15 cellular contexts compared by ENCODE assay signal in the genomic region with DNA sequence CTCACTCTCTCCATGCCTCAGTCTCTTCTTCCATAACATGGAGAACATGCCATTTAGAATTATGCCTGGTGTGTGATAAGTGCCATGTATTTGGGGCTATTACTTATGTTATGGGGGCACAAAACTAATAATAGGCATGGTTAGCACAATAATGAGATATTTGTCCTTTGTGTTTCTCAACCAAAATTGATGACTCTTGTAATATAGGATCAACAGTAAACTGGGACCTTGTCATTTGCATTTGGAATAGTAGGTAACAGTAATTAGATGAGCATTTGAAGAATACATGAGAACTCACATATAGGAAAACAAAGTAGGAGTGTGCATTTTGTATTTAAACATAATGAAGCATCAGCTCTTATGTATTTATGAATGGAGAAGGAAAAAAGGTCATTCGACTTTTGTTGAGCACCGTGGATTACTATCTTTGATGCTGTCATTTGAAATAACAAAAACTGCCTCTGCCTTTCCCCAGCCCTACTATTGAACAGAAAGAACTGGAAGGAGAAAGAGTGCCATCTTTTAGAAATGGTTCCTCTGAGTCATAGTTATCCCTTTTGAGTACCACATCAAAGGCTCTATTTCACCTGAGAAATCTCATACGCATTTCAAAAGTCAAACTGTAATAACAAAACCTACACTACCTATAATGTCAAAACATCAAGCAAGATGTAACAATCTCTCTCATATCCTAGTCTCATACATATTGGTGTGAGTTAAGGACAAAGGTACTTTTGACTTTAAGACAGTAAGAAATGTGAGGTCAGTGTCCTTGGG.
DNase-seq lines count a peak whose midpoint lies in the region; ATAC-seq lines count a peak whose summit lies in the region.
"Had no signal": no experiment of that assay in that cellular context is flagged by ENCODE, and none has a peak within 500 bp of the region (broad histone marks: within the 10 kb centered on the region; RNA-seq: fewer than 3 reads in every experiment).

No MANE protein-coding gene starts in this region.

- CTCF ChIA-PET in activated CD4-positive, alpha-beta T cell treated with anti-CD3 and anti-CD28 coated beads for 36 hours (lab: Charles Lee): interaction anchor here (1.0 kb wide), 1 partner anchor 347 kb away, joined by 4 read pairs; no protein-coding TSS in a partner anchor

- DNase-seq in activated CD4-positive, alpha-beta T cell treated with anti-CD3 and anti-CD28 coated beads for 36 hours: peak; percentile 20
- DNase-seq in activated CD4-positive, alpha-beta T cell treated with anti-CD3 and anti-CD28 coated beads for 1 hour: no peak
- no peak for DNase-seq in activated naive CD8-positive, alpha-beta T cell treated with anti-CD3 and anti-CD28 coated beads, Interleukin-2, amount 10 ng/mL, durations not matched to agents 7 days and 5 days
- DNase-seq in NCI-H510A (lab: John Stamatoyannopoulos, UW): no peak
- DNase-seq in COLO668 (lab: John Stamatoyannopoulos, UW; ENCODE audit: unreplicated experiment): no peak
- DNase-seq in NCI-H187 (lab: John Stamatoyannopoulos, UW): no peak
- DNase-seq: effector CD8-positive, alpha-beta T cell; left colon; natural killer cell; NCI-H446 had no signal

- H3K36me3 Mint-ChIP-seq in activated CD4-positive, alpha-beta T cell treated with anti-CD3 and anti-CD28 coated beads for 36 hours (ENCODE audit: low read depth): no peaks in the 10 kb centered on the region
- H3K36me3 Mint-ChIP-seq in activated naive CD8-positive, alpha-beta T cell treated with anti-CD3 and anti-CD28 coated beads, Interleukin-2, amount 10 ng/mL, durations not matched to agents 7 days and 5 days: no peaks in the 10 kb centered on the region
- H3K36me3 Mint-ChIP-seq: natural killer cell had no signal

- H3K27ac Mint-ChIP-seq in activated CD4-positive, alpha-beta T cell treated with anti-CD3 and anti-CD28 coated beads for 36 hours: no peak overlapping the region
- H3K27ac Mint-ChIP-seq in activated naive CD8-positive, alpha-beta T cell treated with anti-CD3 and anti-CD28 coated beads, Interleukin-2, amount 10 ng/mL, durations not matched to agents 7 days and 5 days: no peak overlapping the region
- H3K27ac Mint-ChIP-seq: GM23338, natural killer cell had no signal

- intact Hi-C loops in activated CD4-positive, alpha-beta T cell treated with anti-CD3 and anti-CD28 coated beads for 36 hours (cut with DNase I, micrococcal nuclease): loop anchor here in 1 of 2 experiments (1.0 to 2.0 kb wide), 5 partner anchors 50 to 522 kb away; no protein-coding TSS in a partner anchor

- H3K9me3 Mint-ChIP-seq in activated CD4-positive, alpha-beta T cell treated with anti-CD3 and anti-CD28 coated beads for 36 hours (ENCODE audit: low read depth): no peaks in the 10 kb centered on the region
- no peaks in the 10 kb centered on the region for H3K9me3 Mint-ChIP-seq in activated naive CD8-positive, alpha-beta T cell treated with anti-CD3 and anti-CD28 coated beads, Interleukin-2, amount 10 ng/mL, durations not matched to agents 7 days and 5 days
- H3K9me3 Mint-ChIP-seq: GM23338, natural killer cell had no signal

- ATAC-seq in activated CD4-positive, alpha-beta T cell treated with anti-CD3 and anti-CD28 coated beads for 36 hours: peak; percentile 96
- ATAC-seq in GM19023 (IDR thresholded peaks at IDR 0.05; ENCODE audit: unreplicated experiment): peak; percentile 82
- peak; percentile 96 for ATAC-seq in HG02852 (IDR thresholded peaks at IDR 0.05; ENCODE audit: unreplicated experiment)
- ATAC-seq in activated naive CD8-positive, alpha-beta T cell treated with anti-CD3 and anti-CD28 coated beads, Interleukin-2, amount 10 ng/mL, durations not matched to agents 7 days and 5 days (ENCODE audit: low read depth): peak; percentile 84
- ATAC-seq: GM23338, left colon, natural killer cell, Panc1, sciatic nerve had no signal

- H3K27me3 Mint-ChIP-seq in activated CD4-positive, alpha-beta T cell treated with anti-CD3 and anti-CD28 coated beads for 36 hours: peaks cover 45% of the 10 kb centered on the region
- peaks cover 21% of the 10 kb centered on the region for H3K27me3 Mint-ChIP-seq in activated naive CD8-positive, alpha-beta T cell treated with anti-CD3 and anti-CD28 coated beads, Interleukin-2, amount 10 ng/mL, durations not matched to agents 7 days and 5 days

- H3K4me3 Mint-ChIP-seq in activated CD4-positive, alpha-beta T cell treated with anti-CD3 and anti-CD28 coated beads for 36 hours: no peak overlapping the region
- H3K4me3 Mint-ChIP-seq in activated naive CD8-positive, alpha-beta T cell treated with anti-CD3 and anti-CD28 coated beads, Interleukin-2, amount 10 ng/mL, durations not matched to agents 7 days and 5 days: no peak overlapping the region
- H3K4me3 Mint-ChIP-seq: GM23338, natural killer cell had no signal

- POLR2A ChIA-PET in activated CD4-positive, alpha-beta T cell treated with anti-CD3 and anti-CD28 coated beads for 36 hours (lab: Charles Lee): no interaction called here
- POLR2A ChIA-PET in activated naive CD8-positive, alpha-beta T cell treated with anti-CD3 and anti-CD28 coated beads, Interleukin-2, amount 10 ng/mL, durations not matched to agents 7 days and 5 days (lab: Charles Lee): no interaction called here

- H3K4me1 Mint-ChIP-seq in activated CD4-positive, alpha-beta T cell treated with anti-CD3 and anti-CD28 coated beads for 36 hours: peaks cover 22% of the 10 kb centered on the region
- H3K4me1 Mint-ChIP-seq in activated naive CD8-positive, alpha-beta T cell treated with anti-CD3 and anti-CD28 coated beads, Interleukin-2, amount 10 ng/mL, durations not matched to agents 7 days and 5 days: peaks cover 9% of the 10 kb centered on the region
- H3K4me1 Mint-ChIP-seq: natural killer cell had no signal
